In genomic region chr1:235098547-235098946, GRCh38 we compare ENCODE assay signal across 23 cellular contexts. TPM values are rescaled to one million over a fixed set of nuclear protein-coding genes. Genes with fewer than 3 reads are reported as not detected.
DNase-seq lines count a peak whose midpoint lies in the region; ATAC-seq, FAIRE-seq and TF ChIP-seq lines count a peak whose summit lies in the region.
"Had no signal": no experiment of that assay in that cellular context is flagged by ENCODE, and none has a peak within 500 bp of the region (broad histone marks: within the 10 kb centered on the region; RNA-seq: fewer than 3 reads in every experiment).

No MANE protein-coding gene starts in this region.

- H3K4me1 ChIP-seq in HEK293 (ENCODE audit: control insufficient read depth, insufficient read depth, low read length) (no peaks in the 10 kb centered on the region), endodermal cell (ENCODE audit: control insufficient read depth, insufficient read depth, low read length) (no peaks in the 10 kb centered on the region)
- H3K4me1 ChIP-seq: Caco-2 had no signal

- intact Hi-C loops in activated CD4-positive, alpha-beta memory T cell treated with anti-CD3 and anti-CD28 coated beads for 36 hours (cut with micrococcal nuclease) = no loop called here

- TF ChIP-seq POLR2A in H54 (IDR thresholded peaks at IDR 0.05; ENCODE audit: low read depth, low read length) = no peak

- peaks cover 18% of the 10 kb centered on the region for H3K4me1 Mint-ChIP-seq in activated CD4-positive, alpha-beta memory T cell treated with anti-CD3 and anti-CD28 coated beads, Interleukin-2, amount 10 ng/mL, durations not matched to agents 7 days and 5 days
- H3K4me1 Mint-ChIP-seq in activated CD4-positive, alpha-beta memory T cell treated with anti-CD3 and anti-CD28 coated beads for 36 hours (ENCODE audit: low read depth) = peaks cover 11% of the 10 kb centered on the region
- peaks cover 5% of the 10 kb centered on the region for H3K4me1 Mint-ChIP-seq in endodermal cell

- H3K9ac ChIP-seq in endodermal cell (ENCODE audit: extremely low read depth, low read length, poor library complexity, severe bottlenecking) = no peak overlapping the region

- no peaks in the 10 kb centered on the region for H3K27me3 ChIP-seq in endodermal cell (ENCODE audit: control insufficient read depth, insufficient read depth, low read length, poor library complexity, severe bottlenecking)

- POLR2A ChIA-PET in activated CD4-positive, alpha-beta memory T cell treated with anti-CD3 and anti-CD28 coated beads, Interleukin-2, amount 10 ng/mL, durations not matched to agents 7 days and 5 days (lab: Charles Lee) = no interaction called here
- POLR2A ChIA-PET in activated CD4-positive, alpha-beta memory T cell treated with anti-CD3 and anti-CD28 coated beads for 36 hours (lab: Charles Lee) = no interaction called here
- POLR2A ChIA-PET in HEK293 (lab: Yijun Ruan, JAX) = interaction anchor here (1.4 kb wide), 1 partner anchor 9 kb away, joined by 3 read pairs; no protein-coding TSS in a partner anchor

- H3K27ac ChIP-seq in HEK293 (ENCODE audit: extremely low read depth, low read depth, low read length) (no peak overlapping the region), endodermal cell (ENCODE audit: low read depth, low read length) (no peak overlapping the region)
- H3K27ac ChIP-seq: 22Rv1, A549, C4-2B had no signal

- WGBS in endodermal cell (ENCODE audit: insufficient coverage in 1 of 2, insufficient read length in 1 of 2), 2 experiments = 78 to 93% methylated on average over 2 to 6 of the region's 6 CpGs

- CTCF ChIA-PET in activated CD4-positive, alpha-beta memory T cell treated with anti-CD3 and anti-CD28 coated beads, Interleukin-2, amount 10 ng/mL, durations not matched to agents 7 days and 5 days (lab: Charles Lee) = interaction anchor here (0.6 to 1.1 kb wide), 2 partner anchors 21 to 603 kb away, joined by 4 read pairs; no protein-coding TSS in a partner anchor
- CTCF ChIA-PET in activated CD4-positive, alpha-beta memory T cell treated with anti-CD3 and anti-CD28 coated beads for 36 hours (lab: Charles Lee) = interaction anchor here (0.5 kb wide), 1 partner anchor 57 kb away, joined by 3 read pairs; no protein-coding TSS in a partner anchor
- CTCF ChIA-PET in HEK293 (lab: Yijun Ruan, JAX) = interaction anchor here (0.6 kb wide), 3 partner anchors 15 to 1026 kb away, joined by 4 read pairs; no protein-coding TSS in a partner anchor

- TF ChIP-seq CTCF in HEK293 (tag by site-specific recombination; IDR thresholded peaks at IDR 0.05) = no peak
- TF ChIP-seq CTCF in endodermal cell (conservative IDR thresholded peaks at IDR 0.05) = no peak

- peaks cover 9% of the 10 kb centered on the region for H3K27me3 Mint-ChIP-seq in activated CD4-positive, alpha-beta memory T cell treated with anti-CD3 and anti-CD28 coated beads, Interleukin-2, amount 10 ng/mL, durations not matched to agents 7 days and 5 days
- no peaks in the 10 kb centered on the region for H3K27me3 Mint-ChIP-seq in activated CD4-positive, alpha-beta memory T cell treated with anti-CD3 and anti-CD28 coated beads for 36 hours
- peaks cover 1% of the 10 kb centered on the region for H3K27me3 Mint-ChIP-seq in endodermal cell (ENCODE audit: insufficient read depth)

- FAIRE-seq in H54 (lab: Jason Lieb, UNC) = no peak
- FAIRE-seq: A549, GM12892, GM18507, HTR-8/SVneo had no signal

- no peak overlapping the region for H3K4me3 Mint-ChIP-seq in activated CD4-positive, alpha-beta memory T cell treated with anti-CD3 and anti-CD28 coated beads, Interleukin-2, amount 10 ng/mL, durations not matched to agents 7 days and 5 days
- no peak overlapping the region for H3K4me3 Mint-ChIP-seq in activated CD4-positive, alpha-beta memory T cell treated with anti-CD3 and anti-CD28 coated beads for 36 hours
- H3K4me3 Mint-ChIP-seq in endodermal cell = no peak overlapping the region
- H3K4me3 Mint-ChIP-seq: CD4-positive, alpha-beta T cell; IgD-negative memory B cell had no signal

- ATAC-seq in HG03135 (IDR thresholded peaks at IDR 0.05; ENCODE audit: unreplicated experiment) = no peak
- ATAC-seq: A549 had no signal

- DNase-seq in activated CD4-positive, alpha-beta memory T cell treated with anti-CD3 and anti-CD28 coated beads, Interleukin-2, amount 10 ng/mL, durations not matched to agents 7 days and 5 days = peak; percentile 7
- no peak for DNase-seq in activated CD4-positive, alpha-beta memory T cell treated with anti-CD3 and anti-CD28 coated beads for 36 hours
- DNase-seq in endodermal cell (peak; percentile 32), mesenteric fat pad (ENCODE audit: low spot score) (peak; percentile 51), T1000 (lab: John Stamatoyannopoulos, UW) (no peak), H54 (ENCODE audit: insufficient read length, low spot score) (no peak)
- DNase-seq: AML-193; Caco-2; CD4-positive, alpha-beta T cell; DMS153; DMS79; GDM1; GOT3; H9 had no signal

- H3K36me3 ChIP-seq in HEK293 (ENCODE audit: control insufficient read depth in 2 of 2, insufficient read depth in 1 of 2, low read length in 2 of 2) (no peaks in the 10 kb centered on the region), endodermal cell (ENCODE audit: control insufficient read depth, insufficient read depth, low read length) (peaks cover 4% of the 10 kb centered on the region)

- no peak overlapping the region for H3K27ac Mint-ChIP-seq in activated CD4-positive, alpha-beta memory T cell treated with anti-CD3 and anti-CD28 coated beads, Interleukin-2, amount 10 ng/mL, durations not matched to agents 7 days and 5 days
- no peak overlapping the region for H3K27ac Mint-ChIP-seq in activated CD4-positive, alpha-beta memory T cell treated with anti-CD3 and anti-CD28 coated beads for 36 hours
- H3K27ac Mint-ChIP-seq in endodermal cell = no peak overlapping the region
- H3K27ac Mint-ChIP-seq: CD4-positive, alpha-beta T cell had no signal

- H3K36me3 Mint-ChIP-seq in activated CD4-positive, alpha-beta memory T cell treated with anti-CD3 and anti-CD28 coated beads, Interleukin-2, amount 10 ng/mL, durations not matched to agents 7 days and 5 days (ENCODE audit: low read depth) = no peaks in the 10 kb centered on the region
- no peaks in the 10 kb centered on the region for H3K36me3 Mint-ChIP-seq in activated CD4-positive, alpha-beta memory T cell treated with anti-CD3 and anti-CD28 coated beads for 36 hours
- H3K36me3 Mint-ChIP-seq in endodermal cell (ENCODE audit: low read depth) = peaks cover 5% of the 10 kb centered on the region

- H3K9me3 ChIP-seq in HEK293 (ENCODE audit: control insufficient read depth, insufficient read depth, low read depth, low read length) (no peaks in the 10 kb centered on the region), endodermal cell (ENCODE audit: control insufficient read depth, low read length) (no peaks in the 10 kb centered on the region)
- H3K9me3 ChIP-seq: A549, Caco-2 had no signal

- H3K9me3 Mint-ChIP-seq in activated CD4-positive, alpha-beta memory T cell treated with anti-CD3 and anti-CD28 coated beads, Interleukin-2, amount 10 ng/mL, durations not matched to agents 7 days and 5 days = no peaks in the 10 kb centered on the region
- H3K9me3 Mint-ChIP-seq in activated CD4-positive, alpha-beta memory T cell treated with anti-CD3 and anti-CD28 coated beads for 36 hours = no peaks in the 10 kb centered on the region
- H3K9me3 Mint-ChIP-seq in endodermal cell = no peaks in the 10 kb centered on the region
- H3K9me3 Mint-ChIP-seq: CD4-positive, alpha-beta T cell had no signal

- H3K4me3 ChIP-seq in HEK293 (ENCODE audit: low read depth, low read length) (no peak overlapping the region), endodermal cell (ENCODE audit: low read length) (no peak overlapping the region)
- H3K4me3 ChIP-seq: A549 had no signal

TF ChIP-seq in HEK293, 187 proteins besides CTCF, POLR2A, EP300 and RAD21 (continues in another document):
- TF ChIP-seq ZFHX2 (tag by site-specific recombination; conservative IDR thresholded peaks at IDR 0.05) (0 out of 2 replicates have a peak, but pooled peaks have one; percentile 17), ZNF624 (tag by site-specific recombination; IDR thresholded peaks at IDR 0.05) (no peak), PRDM10 (tag by site-specific recombination; IDR thresholded peaks at IDR 0.05) (peak; percentile 73)

RNA-seq across cellular contexts. Expression of gene TOMM20, which starts 30.1 kb away (rescaled TPM):
- 10 to 100 TPM; 81.4 to 89.3 TPM for total RNA-seq in activated CD4-positive, alpha-beta memory T cell treated with anti-CD3 and anti-CD28 coated beads, Interleukin-2, amount 10 ng/mL, durations not matched to agents 7 days and 5 days
- total RNA-seq in activated CD4-positive, alpha-beta memory T cell treated with anti-CD3 and anti-CD28 coated beads for 36 hours = 100 to 1,000 TPM; 127 to 142 TPM
- 100 to 1,000 TPM; 237 to 252 TPM for total RNA-seq in endodermal cell
- 237 TPM for polyA plus RNA-seq in endodermal cell (2013, experiment 1 of 2)
- 220 TPM for polyA plus RNA-seq in endodermal cell (2013, experiment 2 of 2)
- 107 TPM for total RNA-seq in mesenteric fat pad

Comparison
In these comparisons a context has a peak if more than half of its experiments do, and no peak if none do; other contexts are left out.
1. DNase-seq: peak in activated CD4-positive, alpha-beta memory T cell treated with anti-CD3 and anti-CD28 coated beads, Interleukin-2, amount 10 ng/mL, durations not matched to agents 7 days and 5 days (single experiment), endodermal cell (single experiment) and mesenteric fat pad (single experiment); none in activated CD4-positive, alpha-beta memory T cell treated with anti-CD3 and anti-CD28 coated beads for 36 hours (single experiment), T1000 (single experiment) and H54 (single experiment).